Comparison of ENCODE assay signal across 9 cellular contexts in the genomic region with DNA sequence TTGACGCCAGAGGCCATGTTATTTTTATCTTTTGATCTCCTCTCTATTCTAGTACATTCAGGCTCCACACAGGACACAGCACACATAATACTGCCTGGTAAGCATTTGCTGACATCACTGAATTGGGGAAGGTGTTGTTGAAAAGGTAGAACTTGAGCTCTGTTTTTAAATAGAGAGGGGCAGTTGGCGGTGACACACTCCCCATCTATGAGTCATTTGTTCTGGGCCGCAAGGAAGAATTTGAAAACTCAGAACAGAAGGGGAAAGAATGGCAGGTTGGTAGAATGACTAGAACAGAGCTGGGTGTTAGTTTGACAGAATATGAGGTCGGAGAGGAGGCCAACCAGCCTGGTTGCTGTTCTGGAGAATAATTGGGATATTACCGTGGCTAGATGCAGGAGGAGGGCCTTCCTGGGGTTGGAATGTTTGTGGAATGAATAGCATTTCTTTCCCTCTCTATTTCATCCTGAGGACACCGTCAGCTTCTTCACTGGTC. TPM values are rescaled to one million over a fixed set of nuclear protein-coding genes. Genes with fewer than 3 reads are reported as not detected.
DNase-seq lines count a peak whose midpoint lies in the region; FAIRE-seq and TF ChIP-seq lines count a peak whose summit lies in the region.
"Had no signal": no experiment of that assay in that cellular context is flagged by ENCODE, and none has a peak within 500 bp of the region (broad histone marks: within the 10 kb centered on the region; RNA-seq: fewer than 3 reads in every experiment).

No MANE protein-coding gene starts in this region.

- no peaks in the 10 kb centered on the region for H3K4me1 Mint-ChIP-seq in activated T-helper 1 cell treated with anti-CD3 and anti-CD28 coated beads, Interleukin-12 subunit alpha, Interleukin-12 subunit beta, Interleukin-2, Interleukin-4 antibody, amounts not matched to agents 30 ng/mL and 10 ng/mL and 1 ng/mL, durations not matched to agents 14 hours and 24 hours and 36 hours (ENCODE audit: low read depth)
- no peaks in the 10 kb centered on the region for H3K4me1 Mint-ChIP-seq in CD14-positive monocyte
- H3K4me1 Mint-ChIP-seq: activated naive CD4-positive, alpha-beta T cell treated with anti-CD3 and anti-CD28 coated beads, Interleukin-2, amount 50 U/mL, for 24 hours had no signal

- peak overlapping the region; percentile 7 for H3K27ac ChIP-seq in fibroblast of lung (ENCODE audit: insufficient read depth, low read length)
- peak overlapping the region; percentile 69 for H3K27ac ChIP-seq in rectal smooth muscle tissue (ENCODE audit: low read depth, low read length)

- H3K9ac ChIP-seq in fibroblast of lung (ENCODE audit: insufficient read depth, low read length) (no peak overlapping the region), rectal smooth muscle tissue (ENCODE audit: low read length) (no peak overlapping the region)

- H3K36me3 Mint-ChIP-seq in activated T-helper 1 cell treated with anti-CD3 and anti-CD28 coated beads, Interleukin-12 subunit alpha, Interleukin-12 subunit beta, Interleukin-2, Interleukin-4 antibody, amounts not matched to agents 30 ng/mL and 10 ng/mL and 1 ng/mL, durations not matched to agents 14 hours and 24 hours and 36 hours (ENCODE audit: low read depth), result no peaks in the 10 kb centered on the region
- no peaks in the 10 kb centered on the region for H3K36me3 Mint-ChIP-seq in CD14-positive monocyte
- H3K36me3 Mint-ChIP-seq: activated naive CD4-positive, alpha-beta T cell treated with anti-CD3 and anti-CD28 coated beads, Interleukin-2, amount 50 U/mL, for 24 hours had no signal

- H3K27me3 Mint-ChIP-seq in activated T-helper 1 cell treated with anti-CD3 and anti-CD28 coated beads, Interleukin-12 subunit alpha, Interleukin-12 subunit beta, Interleukin-2, Interleukin-4 antibody, amounts not matched to agents 30 ng/mL and 10 ng/mL and 1 ng/mL, durations not matched to agents 14 hours and 24 hours and 36 hours (ENCODE audit: insufficient read depth), result peaks cover 25% of the 10 kb centered on the region
- H3K27me3 Mint-ChIP-seq in CD14-positive monocyte (ENCODE audit: low read depth in 3 of 3), result peaks cover 5 to 19% (median 10%) of the 10 kb centered on the region in 3 donors
- H3K27me3 Mint-ChIP-seq: activated naive CD4-positive, alpha-beta T cell treated with anti-CD3 and anti-CD28 coated beads, Interleukin-2, amount 50 U/mL, for 24 hours had no signal

- no peaks in the 10 kb centered on the region for H3K36me3 ChIP-seq in fibroblast of lung (ENCODE audit: control insufficient read depth, insufficient read depth, low read length)
- no peaks in the 10 kb centered on the region for H3K36me3 ChIP-seq in rectal smooth muscle tissue (ENCODE audit: control insufficient read depth, insufficient read depth, low read length)

- H3K4me3 Mint-ChIP-seq in activated T-helper 1 cell treated with anti-CD3 and anti-CD28 coated beads, Interleukin-12 subunit alpha, Interleukin-12 subunit beta, Interleukin-2, Interleukin-4 antibody, amounts not matched to agents 30 ng/mL and 10 ng/mL and 1 ng/mL, durations not matched to agents 14 hours and 24 hours and 36 hours, result no peak overlapping the region
- no peak overlapping the region for H3K4me3 Mint-ChIP-seq in CD14-positive monocyte
- H3K4me3 Mint-ChIP-seq: activated naive CD4-positive, alpha-beta T cell treated with anti-CD3 and anti-CD28 coated beads, Interleukin-2, amount 50 U/mL, for 24 hours had no signal

- no peak overlapping the region for H3K4me3 ChIP-seq in fibroblast of lung (replicated peaks in 1 of 4; ENCODE audit: control extremely low read depth in 1 of 4, insufficient read depth in 1 of 4, low read depth in 3 of 4, low read length in 4 of 4)
- no peak overlapping the region for H3K4me3 ChIP-seq in rectal smooth muscle tissue (ENCODE audit: low read length)

- FAIRE-seq in G401.6 (lab: Jason Lieb, UNC) (peak; percentile 97), RCC 7860 (lab: Jason Lieb, UNC) (no peak)

- H2AFZ ChIP-seq in fibroblast of lung (ENCODE audit: low read length), result no peak overlapping the region

- intact Hi-C loops in activated T-helper 1 cell treated with anti-CD3 and anti-CD28 coated beads, Interleukin-12 subunit alpha, Interleukin-12 subunit beta, Interleukin-2, Interleukin-4 antibody, amounts not matched to agents 30 ng/mL and 10 ng/mL and 1 ng/mL, durations not matched to agents 14 hours and 24 hours and 36 hours (cut with micrococcal nuclease), result no loop called here
- intact Hi-C loops in CD14-positive monocyte (cut with micrococcal nuclease), result no loop called here

- no peak overlapping the region for H3K27ac Mint-ChIP-seq in activated T-helper 1 cell treated with anti-CD3 and anti-CD28 coated beads, Interleukin-12 subunit alpha, Interleukin-12 subunit beta, Interleukin-2, Interleukin-4 antibody, amounts not matched to agents 30 ng/mL and 10 ng/mL and 1 ng/mL, durations not matched to agents 14 hours and 24 hours and 36 hours
- H3K27ac Mint-ChIP-seq in CD14-positive monocyte, result no peak overlapping the region
- H3K27ac Mint-ChIP-seq: activated naive CD4-positive, alpha-beta T cell treated with anti-CD3 and anti-CD28 coated beads, Interleukin-2, amount 50 U/mL, for 24 hours had no signal

- H3K9me3 ChIP-seq in fibroblast of lung (ENCODE audit: control insufficient read depth, insufficient read depth, low read depth, low read length), result no peaks in the 10 kb centered on the region

- DNase-seq in RCC 7860 (ENCODE audit: low spot score), result peak; percentile 84
- DNase-seq in fibroblast of lung (ENCODE audit: low read depth in 2 of 2), result peak; percentile 71 to 94
- DNase-seq in activated T-helper 1 cell treated with anti-CD3 and anti-CD28 coated beads, Interleukin-12 subunit alpha, Interleukin-12 subunit beta, Interleukin-2, Interleukin-4 antibody, amounts not matched to agents 30 ng/mL and 10 ng/mL and 1 ng/mL, durations not matched to agents 14 hours and 24 hours and 36 hours (ENCODE audit: low spot score), result no peak
- no peak for DNase-seq in CD14-positive monocyte (ENCODE audit: low spot score)
- no peak for DNase-seq in activated effector memory CD4-positive, alpha-beta T cell treated with anti-CD3 and anti-CD28 coated beads, Interleukin-2, amount 50 U/mL, for 16 hours
- DNase-seq in NCI-H2107 treated with DMSO at 0.1 percent for 48 hours (lab: John Stamatoyannopoulos, UW; ENCODE audit: unreplicated experiment), result no peak

- no peak for TF ChIP-seq CTCF in fibroblast of lung (conservative IDR thresholded peaks at IDR 0.05 in 1 of 2, IDR thresholded peaks at IDR 0.05 in 1 of 2; ENCODE audit: low read depth in 1 of 2, low read length in 2 of 2)
- no peak for TF ChIP-seq CTCF in CD14-positive monocyte (IDR thresholded peaks at IDR 0.05)

- peaks cover 12% of the 10 kb centered on the region for H3K4me1 ChIP-seq in fibroblast of lung (ENCODE audit: control insufficient read depth, extremely low read depth, insufficient read depth, low read length)
- peaks cover 12% of the 10 kb centered on the region for H3K4me1 ChIP-seq in rectal smooth muscle tissue (ENCODE audit: control insufficient read depth, insufficient read depth, low read length)

- H4K20me1 ChIP-seq in fibroblast of lung (ENCODE audit: control insufficient read depth, extremely low read depth, insufficient read depth, low read length), result no peaks in the 10 kb centered on the region

- no peak overlapping the region for H3K4me2 ChIP-seq in fibroblast of lung (ENCODE audit: extremely low read depth, insufficient read depth, low read length)

- H3K79me2 ChIP-seq in fibroblast of lung (ENCODE audit: control insufficient read depth, insufficient read depth, low read length), result no peaks in the 10 kb centered on the region

- H3K27me3 ChIP-seq in fibroblast of lung (ENCODE audit: control insufficient read depth, insufficient read depth, low read length), result no peaks in the 10 kb centered on the region
- no peaks in the 10 kb centered on the region for H3K27me3 ChIP-seq in rectal smooth muscle tissue (ENCODE audit: control insufficient read depth, insufficient read depth, low read length)

- H3K9me3 Mint-ChIP-seq in activated T-helper 1 cell treated with anti-CD3 and anti-CD28 coated beads, Interleukin-12 subunit alpha, Interleukin-12 subunit beta, Interleukin-2, Interleukin-4 antibody, amounts not matched to agents 30 ng/mL and 10 ng/mL and 1 ng/mL, durations not matched to agents 14 hours and 24 hours and 36 hours, result no peaks in the 10 kb centered on the region
- H3K9me3 Mint-ChIP-seq in CD14-positive monocyte, result no peaks in the 10 kb centered on the region
- H3K9me3 Mint-ChIP-seq: activated naive CD4-positive, alpha-beta T cell treated with anti-CD3 and anti-CD28 coated beads, Interleukin-2, amount 50 U/mL, for 24 hours had no signal

RNA-seq across cellular contexts. Expression of a gene that starts 52.1 kb away (rescaled TPM):
- total RNA-seq in fibroblast of lung, result 46.2 and 53.9 TPM in 2 replicates
- polyA plus RNA-seq in fibroblast of lung (78.2 and 105 TPM in 2 replicates), CD14-positive monocyte (under 1 TPM; 0.08 to 0.28 TPM)
- 41.8 and 52.6 TPM in 2 replicates for polyA plus RNA-seq in fibroblast of lung (2012)
- 8.9 and 27.3 TPM in 2 replicates for polyA minus RNA-seq in fibroblast of lung (ENCODE audit: low replicate concordance)
- total RNA-seq in activated T-helper 1 cell treated with anti-CD3 and anti-CD28 coated beads, Interleukin-12 subunit alpha, Interleukin-12 subunit beta, Interleukin-2, Interleukin-4 antibody, amounts not matched to agents 30 ng/mL and 10 ng/mL and 1 ng/mL, durations not matched to agents 14 hours and 24 hours and 36 hours, result 1.6 and 3.2 TPM in 2 replicates

Comparison
In these comparisons a context has a peak if more than half of its experiments do, and no peak if none do; other contexts are left out.
1. DNase-seq: peak in RCC 7860 (single experiment) and fibroblast of lung (2 of 2); none in activated T-helper 1 cell treated with anti-CD3 and anti-CD28 coated beads, Interleukin-12 subunit alpha, Interleukin-12 subunit beta, Interleukin-2, Interleukin-4 antibody, amounts not matched to agents 30 ng/mL and 10 ng/mL and 1 ng/mL, durations not matched to agents 14 hours and 24 hours and 36 hours (single experiment), CD14-positive monocyte (single experiment), activated effector memory CD4-positive, alpha-beta T cell treated with anti-CD3 and anti-CD28 coated beads, Interleukin-2, amount 50 U/mL, for 16 hours (single experiment) and NCI-H2107 treated with DMSO at 0.1 percent for 48 hours (single experiment).
2. RNA of a gene that starts 52.1 kb away (total RNA-seq): 46.2 to 53.9 TPM in fibroblast of lung; 1.6 to 3.2 TPM in activated T-helper 1 cell treated with anti-CD3 and anti-CD28 coated beads, Interleukin-12 subunit alpha, Interleukin-12 subunit beta, Interleukin-2, Interleukin-4 antibody, amounts not matched to agents 30 ng/mL and 10 ng/mL and 1 ng/mL, durations not matched to agents 14 hours and 24 hours and 36 hours; every median in the first group is over 10 times any median in the second.